ENCODE assay signal across 8 cellular contexts in genomic region chr3:71127463-71128243, GRCh38.
DNase-seq lines count a peak whose midpoint lies in the region; ATAC-seq and TF ChIP-seq lines count a peak whose summit lies in the region.

No MANE protein-coding gene starts in this region.

- no peak overlapping the region for H3K4me3 ChIP-seq in suprapubic skin

- H3K36me3 ChIP-seq in suprapubic skin = no peaks in the 10 kb centered on the region

- no peak for DNase-seq in activated CD4-positive, CD25-positive, alpha-beta regulatory T cell (lab: John Stamatoyannopoulos, UW)
- peak; percentile 29 for DNase-seq in activated naive CD4-positive, alpha-beta T cell treated with anti-CD3 and anti-CD28 coated beads, Interleukin-2, amount 50 U/mL, for 16 hours
- DNase-seq in iris pigment epithelial cell (ENCODE audit: low read depth) (peak; percentile 94), suprapubic skin (ENCODE audit: low spot score in 2 of 2) (no peak), DMS153 (lab: John Stamatoyannopoulos, UW) (no peak), NCI-H69 (lab: John Stamatoyannopoulos, UW) (no peak)

- 77% methylated on average over 10 of the region's 10 CpGs for WGBS in suprapubic skin

- peaks cover 28% of the 10 kb centered on the region for H3K4me1 ChIP-seq in suprapubic skin

- H3K27ac ChIP-seq in suprapubic skin = peak overlapping the region; percentile 9

- no peaks in the 10 kb centered on the region for H3K27me3 ChIP-seq in suprapubic skin

- TF ChIP-seq EP300 in suprapubic skin (IDR thresholded peaks at IDR 0.05) = no peak

- H3K9me3 ChIP-seq in suprapubic skin = no peaks in the 10 kb centered on the region

- TF ChIP-seq POLR2A in suprapubic skin (IDR thresholded peaks at IDR 0.05) = no peak

- peak; percentile 55 to 67 for ATAC-seq in activated CD4-positive, CD25-positive, alpha-beta regulatory T cell treated with anti-CD3 and anti-CD28 coated beads, Interleukin-2, amount 50 U/mL, for 24 hours
- ATAC-seq in GM21528 (IDR thresholded peaks at IDR 0.05; ENCODE audit: low FRiP score, unreplicated experiment) = no peak

- TF ChIP-seq CTCF in suprapubic skin (IDR thresholded peaks at IDR 0.05) = no peak

Comparison
In these comparisons a context has a peak if more than half of its experiments do, and no peak if none do; other contexts are left out.
1. DNase-seq: peak in activated naive CD4-positive, alpha-beta T cell treated with anti-CD3 and anti-CD28 coated beads, Interleukin-2, amount 50 U/mL, for 16 hours (single experiment) and iris pigment epithelial cell (single experiment); none in activated CD4-positive, CD25-positive, alpha-beta regulatory T cell (0 of 4), suprapubic skin (0 of 2), DMS153 (single experiment) and NCI-H69 (single experiment).